Comparison of ENCODE assay signal across 24 cellular contexts in genomic region chr5:12316812-12317211, GRCh38.
"Had no signal": no experiment of that assay in that cellular context is flagged by ENCODE, and none has a peak within 500 bp of the region (broad histone marks: within the 10 kb centered on the region; RNA-seq: fewer than 3 reads in every experiment).

No MANE protein-coding gene starts in this region.

- H3K4me2 ChIP-seq: hepatocyte had no signal

- H3K4me1 ChIP-seq: left lung, spleen, upper lobe of left lung had no signal

- H3K4me3 Mint-ChIP-seq: activated CD4-positive, alpha-beta memory T cell treated with anti-CD3 and anti-CD28 coated beads for 36 hours; activated naive CD8-positive, alpha-beta T cell treated with anti-CD3 and anti-CD28 coated beads, Interleukin-2, amount 50 U/mL, for 24 hours; immature natural killer cell; natural killer cell; T-helper 1 cell treated with Interleukin-12 subunit alpha and Interleukin-12 subunit beta and Interleukin-4 antibody, amounts not matched to agents 30 μg/mL and 1 μg/mL, for 36 hours had no signal

- H3K4me3 ChIP-seq: hepatocyte, left lung, lung, spleen, thoracic aorta, upper lobe of left lung had no signal

- H3K4me1 Mint-ChIP-seq: activated naive CD8-positive, alpha-beta T cell treated with anti-CD3 and anti-CD28 coated beads, Interleukin-2, amount 50 U/mL, for 24 hours; immature natural killer cell; natural killer cell had no signal

- H3K27me3 Mint-ChIP-seq: activated CD4-positive, alpha-beta memory T cell treated with anti-CD3 and anti-CD28 coated beads for 36 hours; activated naive CD8-positive, alpha-beta T cell treated with anti-CD3 and anti-CD28 coated beads, Interleukin-2, amount 50 U/mL, for 24 hours had no signal

- H3K27ac ChIP-seq: hepatocyte, left lung, spleen, thoracic aorta, upper lobe of left lung had no signal

- H3K27ac Mint-ChIP-seq: activated CD4-positive, alpha-beta memory T cell treated with anti-CD3 and anti-CD28 coated beads for 36 hours; activated naive CD8-positive, alpha-beta T cell treated with anti-CD3 and anti-CD28 coated beads, Interleukin-2, amount 50 U/mL, for 24 hours; immature natural killer cell; natural killer cell; T-helper 1 cell treated with Interleukin-12 subunit alpha and Interleukin-12 subunit beta and Interleukin-4 antibody, amounts not matched to agents 30 μg/mL and 1 μg/mL, for 36 hours had no signal

- H3K36me3 Mint-ChIP-seq: activated CD4-positive, alpha-beta memory T cell treated with anti-CD3 and anti-CD28 coated beads for 36 hours; immature natural killer cell had no signal

- H3K36me3 ChIP-seq: left lung, spleen, thoracic aorta, upper lobe of left lung had no signal

- H3K9me3 ChIP-seq: left lung, thoracic aorta had no signal

- H3K27me3 ChIP-seq: hepatocyte, left lung, spleen, upper lobe of left lung had no signal

- H2AFZ ChIP-seq: hepatocyte had no signal

- DNase-seq: activated CD4-positive, alpha-beta memory T cell treated with anti-CD3 and anti-CD28 coated beads for 36 hours; activated CD4-positive, alpha-beta T cell treated with anti-CD3 and anti-CD28 coated beads for 48 hours; activated CD4-positive, CD25-positive, alpha-beta regulatory T cell; activated effector memory CD4-positive, alpha-beta T cell treated with anti-CD3 and anti-CD28 coated beads, Interleukin-2, amount 50 U/mL, for 16 hours; activated naive CD4-positive, alpha-beta T cell treated with anti-CD3 and anti-CD28 coated beads, Interleukin-2, amount 50 U/mL, for 16 hours; activated naive CD8-positive, alpha-beta T cell treated with anti-CD3 and anti-CD28 coated beads, Interleukin-2, amount 50 U/mL, for 24 hours; activated T-cell treated with anti-CD3 and anti-CD28 coated beads, Interleukin-2, amount 50 U/mL, for 48 hours; dermis blood vessel endothelial cell; effector memory CD4-positive, alpha-beta T cell; glutamatergic neuron; immature natural killer cell; kidney glomerular epithelial cell; left lung; midbrain; natural killer cell; spleen; stimulated activated CD4-positive, alpha-beta T cell treated with anti-CD3 and anti-CD28 coated beads, Interleukin-4, amount 100 ng/mL, for 24 hours; stimulated activated naive CD4-positive, alpha-beta T cell treated with Interleukin-2 at 50 U/mL for 16 hours; T1000; upper lobe of left lung had no signal
